1 cellular context compared by ENCODE assay signal in genomic region chr14:100900837-100901390, GRCh38.
TF ChIP-seq lines count a peak whose summit lies in the region.

No MANE protein-coding gene starts in this region.

TF ChIP-seq in HepG2, 621 proteins besides CTCF, POLR2A, EP300 and RAD21 (continued from another document and continues in another):
- no peak for TF ChIP-seq ZBTB49 (CRISPR knock-in tag; IDR thresholded peaks at IDR 0.05; ENCODE audit: borderline replicate concordance)
- TF ChIP-seq MEIS2 (CRISPR knock-in tag; IDR thresholded peaks at IDR 0.05), result 0 out of 2 replicates have a peak, but pooled peaks have one; percentile 56
- TF ChIP-seq MIER2 (CRISPR knock-in tag; IDR thresholded peaks at IDR 0.05), result peak; percentile 41; the same call in 1 of the 2 replicates
- TF ChIP-seq ZNF205 (CRISPR knock-in tag; IDR thresholded peaks at IDR 0.05), result no peak
- peak in 1 of 2 experiments; percentile 73; a peak in 2 of 4 replicates for TF ChIP-seq HMGXB4 (CRISPR knock-in tag; IDR thresholded peaks at IDR 0.05; ENCODE audit: borderline replicate concordance in 1 of 2, low read depth in 1 of 2)
- no peak for TF ChIP-seq ZNF720 (CRISPR knock-in tag; IDR thresholded peaks at IDR 0.05)
- no peak for TF ChIP-seq HHEX (CRISPR knock-in tag; IDR thresholded peaks at IDR 0.05)
- TF ChIP-seq GZF1 (CRISPR knock-in tag; IDR thresholded peaks at IDR 0.05), result no peak
- no peak for TF ChIP-seq ZNF138 (CRISPR knock-in tag; IDR thresholded peaks at IDR 0.05; ENCODE audit: low read depth)
- TF ChIP-seq KIAA2018 (CRISPR knock-in tag; IDR thresholded peaks at IDR 0.05; ENCODE audit: borderline replicate concordance), result no peak
- no peak for TF ChIP-seq PHF8 (CRISPR knock-in tag; IDR thresholded peaks at IDR 0.05)
- TF ChIP-seq GPN1 (CRISPR knock-in tag; IDR thresholded peaks at IDR 0.05; ENCODE audit: borderline replicate concordance), result no peak
- no peak for TF ChIP-seq GFI1 (CRISPR knock-in tag; IDR thresholded peaks at IDR 0.05; ENCODE audit: borderline replicate concordance)
- TF ChIP-seq KDM3A (CRISPR knock-in tag; IDR thresholded peaks at IDR 0.05; ENCODE audit: low read depth), result peak; percentile 68
- TF ChIP-seq ERF (CRISPR knock-in tag; IDR thresholded peaks at IDR 0.05), result no peak
- no peak for TF ChIP-seq ZNF564 (CRISPR knock-in tag; IDR thresholded peaks at IDR 0.05)
- no peak for TF ChIP-seq SRSF9 (IDR thresholded peaks at IDR 0.05; ENCODE audit: borderline replicate concordance, insufficient read depth, low read depth, low read length, poor library complexity, severe bottlenecking)
- TF ChIP-seq PPARG (CRISPR knock-in tag; conservative IDR thresholded peaks at IDR 0.05), result no peak
- TF ChIP-seq SRSF4 (IDR thresholded peaks at IDR 0.05; ENCODE audit: low read depth, low read length, poor library complexity, severe bottlenecking), result no peak
- TF ChIP-seq ZSCAN30 (CRISPR knock-in tag; IDR thresholded peaks at IDR 0.05), result no peak
- no peak for TF ChIP-seq SAFB2 (CRISPR knock-in tag; IDR thresholded peaks at IDR 0.05; ENCODE audit: borderline replicate concordance, low read depth)
- TF ChIP-seq NFATC3 (CRISPR knock-in tag; IDR thresholded peaks at IDR 0.05), result no peak
- TF ChIP-seq AFF4 (CRISPR knock-in tag; IDR thresholded peaks at IDR 0.05), result no peak
- TF ChIP-seq RBM39 (IDR thresholded peaks at IDR 0.05; ENCODE audit: low read depth, low read length, poor library complexity, severe bottlenecking), result no peak
- no peak for TF ChIP-seq GLMP (CRISPR knock-in tag; IDR thresholded peaks at IDR 0.05; ENCODE audit: borderline replicate concordance)
- no peak for TF ChIP-seq HMG20A (CRISPR knock-in tag; IDR thresholded peaks at IDR 0.05; ENCODE audit: borderline replicate concordance)
- no peak for TF ChIP-seq CREM (IDR thresholded peaks at IDR 0.05)
- TF ChIP-seq CREM (CRISPR knock-in tag; IDR thresholded peaks at IDR 0.05), result no peak
- no peak for TF ChIP-seq ZNF572 (CRISPR knock-in tag; IDR thresholded peaks at IDR 0.05)
- TF ChIP-seq ZNF781 (CRISPR knock-in tag; IDR thresholded peaks at IDR 0.05; ENCODE audit: borderline replicate concordance, not compliant biosample characterization), result no peak
- TF ChIP-seq ZNF562 (CRISPR knock-in tag; IDR thresholded peaks at IDR 0.05; ENCODE audit: borderline replicate concordance), result no peak
- no peak for TF ChIP-seq PRPF4 (IDR thresholded peaks at IDR 0.05; ENCODE audit: low read depth, low read length, poor library complexity, severe bottlenecking)
- no peak for TF ChIP-seq ARNTL (CRISPR knock-in tag; IDR thresholded peaks at IDR 0.05)
- TF ChIP-seq TEAD2 (CRISPR knock-in tag; IDR thresholded peaks at IDR 0.05), result no peak
- TF ChIP-seq PBX3 (CRISPR knock-in tag; IDR thresholded peaks at IDR 0.05; ENCODE audit: borderline replicate concordance), result no peak
- TF ChIP-seq IKZF5 (CRISPR knock-in tag; IDR thresholded peaks at IDR 0.05), result peak; percentile 50; the same call in 1 of the 2 replicates
- TF ChIP-seq ZFP82 (CRISPR knock-in tag; IDR thresholded peaks at IDR 0.05; ENCODE audit: borderline replicate concordance), result no peak
- no peak for TF ChIP-seq MAFG (CRISPR knock-in tag; IDR thresholded peaks at IDR 0.05)
- TF ChIP-seq ZBTB14 (CRISPR knock-in tag; IDR thresholded peaks at IDR 0.05), result no peak
